ENCODE assay signal across 12 cellular contexts in genomic region chr1:182716740-182717720, GRCh38.
DNase-seq lines count a peak whose midpoint lies in the region; ATAC-seq and TF ChIP-seq lines count a peak whose summit lies in the region.
"Had no signal": no experiment of that assay in that cellular context is flagged by ENCODE, and none has a peak within 500 bp of the region (broad histone marks: within the 10 kb centered on the region; RNA-seq: fewer than 3 reads in every experiment).

No MANE protein-coding gene starts in this region.

- DNase-seq in activated CD4-positive, CD25-positive, alpha-beta regulatory T cell (lab: John Stamatoyannopoulos, UW) = no peak
- DNase-seq in epithelial cell of prostate (ENCODE audit: low read depth, low spot score) (no peak), brain microvascular endothelial cell (no peak), AG08395 (ENCODE audit: low spot score) (no peak)
- DNase-seq: activated CD8-positive, alpha-beta memory T cell treated with anti-CD3 and anti-CD28 coated beads for 24 hours; lower lobe of right lung; NCI-H1092 treated with DMSO at 0.1 percent for 48 hours; NK-92 treated with Interleukin-12 subunit alpha and Interleukin-12 subunit beta, amount 100 ng/mL, for 24 hours had no signal

- ATAC-seq in activated CD4-positive, CD25-positive, alpha-beta regulatory T cell treated with anti-CD3 and anti-CD28 coated beads, Interleukin-2, amount 50 U/mL, for 24 hours = peak; percentile 42 to 47
- ATAC-seq in GM19463 (IDR thresholded peaks at IDR 0.05; ENCODE audit: unreplicated experiment) = peak; percentile 58
- ATAC-seq in HG03460 (IDR thresholded peaks at IDR 0.05; ENCODE audit: unreplicated experiment) = peak; percentile 58
- ATAC-seq in GM18858 (IDR thresholded peaks at IDR 0.05; ENCODE audit: unreplicated experiment) = no peak
- ATAC-seq: lower lobe of right lung had no signal

- no peak overlapping the region for H3K4me3 ChIP-seq in brain microvascular endothelial cell (ENCODE audit: low read depth, low read length)
- H3K4me3 ChIP-seq: lower lobe of right lung had no signal

- H3K36me3 ChIP-seq in brain microvascular endothelial cell (replicated peaks) = no peaks in the 10 kb centered on the region
- H3K36me3 ChIP-seq: lower lobe of right lung had no signal

- no peaks in the 10 kb centered on the region for H3K27me3 ChIP-seq in brain microvascular endothelial cell (replicated peaks)

- H3K27ac ChIP-seq in epithelial cell of prostate (peak overlapping the region; percentile 72), brain microvascular endothelial cell (no peak overlapping the region)
- H3K27ac ChIP-seq: lower lobe of right lung had no signal

- in situ Hi-C loops in brain microvascular endothelial cell (cut with HindIII; ENCODE audit: low pct_ligation_motif_present, low sequenced_read_pairs) = no loop called here

- TF ChIP-seq CTCF in brain microvascular endothelial cell (IDR thresholded peaks at IDR 0.05; ENCODE audit: low read depth, low read length, missing control alignments) = no peak
